ENCODE assay signal across 9 cellular contexts in the genomic region with DNA sequence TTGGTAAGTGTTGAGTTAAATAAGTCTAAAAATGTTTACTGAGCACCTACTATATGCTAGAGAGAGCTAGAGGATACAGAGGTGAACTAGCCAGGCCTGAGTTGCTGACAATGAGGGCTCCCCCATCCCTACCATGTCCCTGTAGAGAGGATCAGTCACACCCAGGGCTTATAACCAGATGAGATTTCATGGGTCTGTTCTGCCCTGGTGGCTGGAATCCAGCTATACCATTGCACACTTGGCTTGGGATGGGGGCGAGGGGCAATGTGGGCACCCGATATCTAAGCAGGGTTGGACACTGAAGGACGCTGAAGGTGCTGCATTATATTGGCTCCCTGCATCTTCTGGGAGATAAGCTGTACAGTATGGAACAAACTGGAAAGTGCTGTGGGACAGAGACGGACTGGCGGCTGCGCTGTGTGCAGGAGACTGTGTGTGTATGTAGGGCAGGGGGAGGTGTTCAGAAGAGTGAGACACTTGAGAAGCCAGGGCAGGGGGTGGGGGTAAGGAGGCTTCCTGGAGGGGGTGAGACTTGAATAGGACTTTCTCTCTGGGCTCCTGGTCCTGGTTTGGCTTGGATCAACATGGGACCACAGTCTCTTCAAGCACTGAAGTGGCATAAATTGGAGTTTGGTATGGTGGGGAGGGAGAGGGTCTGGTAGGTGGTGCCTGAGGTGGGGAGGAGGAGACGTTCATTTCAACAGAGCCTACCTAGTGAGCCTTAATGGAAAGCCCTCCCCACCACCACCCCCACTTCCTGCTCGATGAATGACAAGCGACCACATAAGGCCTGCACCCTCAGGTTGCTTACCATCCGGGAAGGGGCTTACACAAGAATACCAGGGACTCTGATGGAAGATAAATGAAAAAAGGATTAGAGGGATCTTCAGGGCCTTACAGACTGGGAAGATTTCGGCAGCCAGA. TPM values are rescaled to one million over a fixed set of nuclear protein-coding genes. Genes with fewer than 3 reads are reported as not detected.
DNase-seq lines count a peak whose midpoint lies in the region; ATAC-seq, FAIRE-seq and TF ChIP-seq lines count a peak whose summit lies in the region.
"Had no signal": no experiment of that assay in that cellular context is flagged by ENCODE, and none has a peak within 500 bp of the region (broad histone marks: within the 10 kb centered on the region; RNA-seq: fewer than 3 reads in every experiment).

No MANE protein-coding gene starts in this region.

- H3K27ac ChIP-seq in left ventricle myocardium inferior (replicated peaks) (peak overlapping the region; percentile 98), right cardiac atrium (ENCODE audit: low read length) (no peak overlapping the region), keratinocyte (ENCODE audit: control insufficient read depth, insufficient read depth, low read length) (no peak overlapping the region), upper lobe of left lung (peak overlapping the region; percentile 82 to 96 (median 92))

- 89% methylated on average over 11 of the region's 11 CpGs for WGBS in right cardiac atrium
- WGBS in upper lobe of left lung, 2 donors = 72 to 73% methylated on average over 11 of the region's 11 CpGs

- H3K36me3 ChIP-seq in left ventricle myocardium inferior (no peaks in the 10 kb centered on the region), keratinocyte (ENCODE audit: control insufficient read depth in 2 of 2, extremely low read depth in 1 of 2, insufficient read depth in 2 of 2, low read length in 2 of 2) (peaks cover 9 to 10% of the 10 kb centered on the region in 2 experiments), upper lobe of left lung (peaks cover 0 to 6% (median 0%) of the 10 kb centered on the region in 4 donors)

- TF ChIP-seq CTCF in left ventricle myocardium inferior (IDR thresholded peaks at IDR 0.05; ENCODE audit: borderline replicate concordance) = no peak
- peak in 2 of 3 experiments; percentile 41 to 42 for TF ChIP-seq CTCF in keratinocyte (optimal IDR thresholded peaks at IDR 0.05 in 1 of 3, IDR thresholded peaks at IDR 0.05 in 1 of 3, conservative IDR thresholded peaks at IDR 0.05 in 1 of 3; ENCODE audit: extremely low read depth in 1 of 3, insufficient read depth in 2 of 3, low read length in 3 of 3)
- no peak for TF ChIP-seq CTCF in upper lobe of left lung (IDR thresholded peaks at IDR 0.05)

- no peak for FAIRE-seq in keratinocyte (lab: Jason Lieb, UNC)

- TF ChIP-seq POLR2A in upper lobe of left lung (IDR thresholded peaks at IDR 0.05) = no peak

- peaks cover 88% of the 10 kb centered on the region for H3K4me1 ChIP-seq in left ventricle myocardium inferior
- peaks cover 26% of the 10 kb centered on the region for H3K4me1 ChIP-seq in right cardiac atrium (ENCODE audit: control insufficient read depth, insufficient read depth, low read length)
- peaks cover 72% of the 10 kb centered on the region for H3K4me1 ChIP-seq in keratinocyte (ENCODE audit: control insufficient read depth, extremely low read depth, insufficient read depth, low read length)
- peaks cover 71 to 83% (median 72%) of the 10 kb centered on the region in 4 donors for H3K4me1 ChIP-seq in upper lobe of left lung

- dilution Hi-C loops in keratinocyte (cut with MboI; ENCODE audit: extremely low pct_ligation_motif_present, low sequenced_read_pairs) = no loop called here

- peaks cover 4% of the 10 kb centered on the region for H3K9me1 ChIP-seq in keratinocyte (ENCODE audit: control insufficient read depth, extremely low read depth, insufficient read depth, low read length)

- peak overlapping the region; percentile 97 for H3K4me2 ChIP-seq in keratinocyte (ENCODE audit: control insufficient read depth, extremely low read depth, insufficient read depth, low read depth, low read length)

- H4K20me1 ChIP-seq in keratinocyte (ENCODE audit: control insufficient read depth, extremely low read depth, insufficient read depth, low read length) = no peaks in the 10 kb centered on the region

- H3K79me2 ChIP-seq in keratinocyte (ENCODE audit: control insufficient read depth, insufficient read depth, low read length) = peaks cover 58% of the 10 kb centered on the region

- intact Hi-C loops in left ventricle myocardium inferior (cut with micrococcal nuclease) (no loop called here), right cardiac atrium (cut with DNase I) (loop anchor here in 2 of 4 donors (5.0 to 10.0 kb wide), 2 partner anchors 35 to 348 kb away; no protein-coding TSS in a partner anchor)

- H3K9me3 ChIP-seq in left ventricle myocardium inferior (replicated peaks) (no peaks in the 10 kb centered on the region), right cardiac atrium (ENCODE audit: control insufficient read depth, low read length) (no peaks in the 10 kb centered on the region), keratinocyte (ENCODE audit: control insufficient read depth, low read depth, low read length) (no peaks in the 10 kb centered on the region), upper lobe of left lung (no peaks in the 10 kb centered on the region)

- no peak for DNase-seq in left ventricle myocardium inferior
- DNase-seq in right cardiac atrium = no peak
- DNase-seq in activated T-cell treated with anti-CD3 and anti-CD28 coated beads, Interleukin-2, amount 50 U/mL, for 48 hours = peak; percentile 56 to 64
- DNase-seq in keratinocyte (ENCODE audit: low read depth, low spot score) = no peak
- no peak for DNase-seq in upper lobe of left lung
- no peak for DNase-seq in NCI-H187 treated with DMSO at 0.1 percent for 48 hours (lab: John Stamatoyannopoulos, UW)
- no peak for DNase-seq in NCI-H146 treated with DMSO at 0.1 percent for 48 hours (lab: John Stamatoyannopoulos, UW; ENCODE audit: unreplicated experiment)
- no peak for DNase-seq in NOMO-1 treated with dmso at 0.1 percent for 144 hours (lab: John Stamatoyannopoulos, UW; ENCODE audit: unreplicated experiment)
- DNase-seq: NCI-H1694 had no signal

- H2AFZ ChIP-seq in keratinocyte (ENCODE audit: control insufficient read depth, low read length) = no peak overlapping the region

- H3K4me3 ChIP-seq in left ventricle myocardium inferior (peak overlapping the region; percentile 77), right cardiac atrium (ENCODE audit: low read length) (no peak overlapping the region), keratinocyte (ENCODE audit: control insufficient read depth in 2 of 3, extremely low read depth in 1 of 3, insufficient read depth in 2 of 3, low read depth in 1 of 3, low read length in 3 of 3) (peak overlapping the region; percentile 82 to 93 (median 90)), upper lobe of left lung (peak overlapping the region in 3 of 4 donors; percentile 68 to 80 (median 75))

- no peak for ATAC-seq in right cardiac atrium
- no peak for ATAC-seq in upper lobe of left lung (ENCODE audit: low FRiP score in 2 of 2)

- TF ChIP-seq EP300 in upper lobe of left lung (IDR thresholded peaks at IDR 0.05) = no peak

- H3K9ac ChIP-seq in keratinocyte (ENCODE audit: control insufficient read depth, extremely low read depth, insufficient read depth, low read length) = peak overlapping the region; percentile 94

- H3K27me3 ChIP-seq in left ventricle myocardium inferior (ENCODE audit: low read depth) = no peaks in the 10 kb centered on the region
- no peaks in the 10 kb centered on the region for H3K27me3 ChIP-seq in right cardiac atrium (ENCODE audit: control insufficient read depth, insufficient read depth)
- no peaks in the 10 kb centered on the region for H3K27me3 ChIP-seq in keratinocyte (ENCODE audit: control insufficient read depth, extremely low read depth, insufficient read depth, low read length)
- H3K27me3 ChIP-seq in upper lobe of left lung = no peaks in the 10 kb centered on the region

RNA-seq across cellular contexts. Expression of a gene that starts 1.8 kb away (rescaled TPM):
- total RNA-seq in left ventricle myocardium inferior = 49.6 TPM
- 10 to 100 TPM; 16.7 to 33.6 (median 27.3) TPM for total RNA-seq in right cardiac atrium
- polyA plus RNA-seq in right cardiac atrium = 23.8 TPM
- polyA plus RNA-seq in keratinocyte = 118 to 209 TPM (median 204 TPM) in 3 replicates
- 32.3 TPM for polyA plus RNA-seq in keratinocyte (2011; ENCODE audit: low read depth)
- 54.2 and 96.1 TPM in 2 replicates for polyA plus RNA-seq in keratinocyte (2011; cell fraction: cytosol; rRNA removed)
- polyA plus RNA-seq in keratinocyte (2011; cell fraction: nucleus; rRNA removed) = 291 and 302 TPM in 2 replicates
- 102 and 180 TPM in 2 replicates for polyA plus RNA-seq in keratinocyte (2012; ENCODE audit: low replicate concordance)
- polyA minus RNA-seq in keratinocyte = 136 to 381 TPM (median 165 TPM) in 3 replicates
- polyA minus RNA-seq in keratinocyte (2011; cell fraction: cytosol; rRNA and poly(A)+ RNA removed) = 148 TPM
- polyA minus RNA-seq in keratinocyte (2011; cell fraction: nucleus; rRNA and poly(A)+ RNA removed) = 171 and 244 TPM in 2 replicates
- 100 to 1,000 TPM in 2 of 6 donors, 10 to 100 TPM in 4; 29.8 to 148 (median 69.9) TPM for total RNA-seq in upper lobe of left lung

Comparison
In these comparisons a context has a peak if more than half of its experiments do, and no peak if none do; other contexts are left out.
1. H3K27ac ChIP-seq: peak in left ventricle myocardium inferior (single experiment) and upper lobe of left lung (4 of 4); none in right cardiac atrium (single experiment) and keratinocyte (single experiment).
2. DNase-seq: peak in activated T-cell treated with anti-CD3 and anti-CD28 coated beads, Interleukin-2, amount 50 U/mL, for 48 hours (2 of 2); none in left ventricle myocardium inferior (single experiment), right cardiac atrium (0 of 3), keratinocyte (single experiment), upper lobe of left lung (0 of 2), NCI-H187 treated with DMSO at 0.1 percent for 48 hours (single experiment), NCI-H146 treated with DMSO at 0.1 percent for 48 hours (single experiment) and NOMO-1 treated with dmso at 0.1 percent for 144 hours (single experiment).
3. CTCF ChIP-seq: peak in keratinocyte (2 of 3); none in left ventricle myocardium inferior (single experiment) and upper lobe of left lung (0 of 6).